In the genomic region with DNA sequence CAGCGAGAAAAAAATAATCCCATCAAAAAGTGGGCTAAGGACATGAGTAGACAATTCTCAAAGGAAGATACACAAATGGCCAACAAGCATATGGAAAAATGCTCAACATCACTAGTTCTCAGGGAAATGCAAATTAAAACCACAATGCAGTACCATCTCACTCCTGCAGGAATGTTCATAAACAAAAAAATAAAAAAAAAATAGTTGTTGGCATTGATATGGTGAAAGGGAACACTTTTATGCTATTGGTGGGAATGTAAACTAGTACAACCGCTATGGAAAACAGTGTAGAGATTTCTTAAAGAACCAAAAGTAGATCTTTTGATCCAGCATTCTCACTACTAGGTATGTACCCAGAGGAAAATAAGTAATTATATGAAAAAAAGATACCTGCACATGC, we compare ENCODE assay signal across 9 cellular contexts.
"Had no signal": no experiment of that assay in that cellular context is flagged by ENCODE, and none has a peak within 500 bp of the region (broad histone marks: within the 10 kb centered on the region; RNA-seq: fewer than 3 reads in every experiment).

No MANE protein-coding gene starts in this region.

- H3K36me3 ChIP-seq: HAP-1 had no signal

- H2AFZ ChIP-seq: GM23248 had no signal

- H3K9me3 ChIP-seq: HAP-1 had no signal

- DNase-seq: GM23248, GOT3, H7, IMR-90, KG1 had no signal

- FAIRE-seq: HepG2, K562 had no signal

- H3K9ac ChIP-seq: GM23248 had no signal

- H3K4me3 ChIP-seq: GM23248, HAP-1, K562 had no signal

- H3K4me1 ChIP-seq: HAP-1 had no signal

- H3K27ac ChIP-seq: GM23248, HL-60 had no signal
